ENCODE assay signal across 8 cellular contexts in the genomic region with DNA sequence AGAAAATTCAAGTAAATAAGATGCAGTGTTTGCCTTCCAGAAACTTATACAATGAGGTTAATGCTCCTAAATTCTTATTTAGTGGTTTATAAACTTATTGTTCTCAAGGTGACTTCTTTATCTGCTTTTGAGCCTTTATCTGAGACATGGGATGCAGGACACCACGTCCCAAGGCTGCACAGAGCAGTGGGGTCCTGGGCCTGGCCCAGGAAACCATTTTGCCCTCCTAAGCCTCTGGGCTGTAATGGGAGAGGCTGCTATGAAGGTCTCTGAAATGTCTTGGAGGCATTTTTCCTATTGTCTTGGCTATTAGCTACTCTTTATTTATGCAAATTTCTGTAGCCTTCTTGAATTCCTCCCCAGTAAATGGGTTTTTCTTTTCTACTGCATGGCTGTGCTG.
"Had no signal": no experiment of that assay in that cellular context is flagged by ENCODE, and none has a peak within 500 bp of the region (broad histone marks: within the 10 kb centered on the region; RNA-seq: fewer than 3 reads in every experiment).

No MANE protein-coding gene starts in this region.

- FAIRE-seq: G401.6, GM12878, GM12891, GM12892, GM18507, GM19239 had no signal

- DNase-seq: GDM1, GF-D8 had no signal

- ATAC-seq: GM12878 had no signal

- H3K4me3 ChIP-seq: GM12878 had no signal
